30 cellular contexts compared by ENCODE assay signal in genomic region chr3:39278616-39278935, GRCh38. TPM values are rescaled to one million over a fixed set of nuclear protein-coding genes. Genes with fewer than 3 reads are reported as not detected.
DNase-seq lines count a peak whose midpoint lies in the region; ATAC-seq lines count a peak whose summit lies in the region.
"Had no signal": no experiment of that assay in that cellular context is flagged by ENCODE, and none has a peak within 500 bp of the region (broad histone marks: within the 10 kb centered on the region; RNA-seq: fewer than 3 reads in every experiment).

No MANE protein-coding gene starts in this region.

- no peaks in the 10 kb centered on the region for H3K36me3 Mint-ChIP-seq in stimulated activated naive CD8-positive, alpha-beta T cell treated with anti-CD3 and anti-CD28 coated beads, Interleukin-15, Interleukin-2, amounts not matched to agents 100 ng/mL and 50 ng/mL, for 24 hours (ENCODE audit: low read depth)
- peaks cover 21% of the 10 kb centered on the region for H3K36me3 Mint-ChIP-seq in central memory CD8-positive, alpha-beta T cell (ENCODE audit: insufficient read depth)
- H3K36me3 Mint-ChIP-seq: brain, neural progenitor cell had no signal

- H3K9me3 Mint-ChIP-seq in stimulated activated naive CD8-positive, alpha-beta T cell treated with anti-CD3 and anti-CD28 coated beads, Interleukin-15, Interleukin-2, amounts not matched to agents 100 ng/mL and 50 ng/mL, for 24 hours, result no peaks in the 10 kb centered on the region
- H3K9me3 Mint-ChIP-seq in stimulated activated naive CD8-positive, alpha-beta T cell treated with anti-CD3 and anti-CD28 coated beads, Interleukin-15, amount 100 ng/mL, for 72 hours, result no peaks in the 10 kb centered on the region
- no peaks in the 10 kb centered on the region for H3K9me3 Mint-ChIP-seq in central memory CD8-positive, alpha-beta T cell
- H3K9me3 Mint-ChIP-seq: activated CD4-positive, alpha-beta memory T cell treated with anti-CD3 and anti-CD28 coated beads, Interleukin-2, amount 10 ng/mL, durations not matched to agents 7 days and 5 days; neural progenitor cell; T-helper 2 cell treated with Interferon-gamma antibody and Interleukin-4, amounts not matched to agents 5 μg/mL and 100 μg/mL, for 36 hours had no signal

- H3K27me3 Mint-ChIP-seq in stimulated activated naive CD8-positive, alpha-beta T cell treated with anti-CD3 and anti-CD28 coated beads, Interleukin-15, Interleukin-2, amounts not matched to agents 100 ng/mL and 50 ng/mL, for 24 hours, result peaks cover 7% of the 10 kb centered on the region
- H3K27me3 Mint-ChIP-seq in stimulated activated naive CD8-positive, alpha-beta T cell treated with anti-CD3 and anti-CD28 coated beads, Interleukin-15, amount 100 ng/mL, for 72 hours, result peaks cover 20% of the 10 kb centered on the region
- H3K27me3 Mint-ChIP-seq in central memory CD8-positive, alpha-beta T cell, result no peaks in the 10 kb centered on the region

- intact Hi-C loops in Right ventricle myocardium inferior (cut with DNase I), result no loop called here

- peaks cover 14% of the 10 kb centered on the region for H3K4me1 Mint-ChIP-seq in stimulated activated naive CD8-positive, alpha-beta T cell treated with anti-CD3 and anti-CD28 coated beads, Interleukin-15, Interleukin-2, amounts not matched to agents 100 ng/mL and 50 ng/mL, for 24 hours (ENCODE audit: low read depth)
- H3K4me1 Mint-ChIP-seq in stimulated activated naive CD8-positive, alpha-beta T cell treated with anti-CD3 and anti-CD28 coated beads, Interleukin-15, amount 100 ng/mL, for 72 hours, result peaks cover 14% of the 10 kb centered on the region
- H3K4me1 Mint-ChIP-seq in central memory CD8-positive, alpha-beta T cell, result peaks cover 87% of the 10 kb centered on the region
- H3K4me1 Mint-ChIP-seq: brain, neural progenitor cell had no signal

- ATAC-seq in stimulated activated naive CD8-positive, alpha-beta T cell treated with anti-CD3 and anti-CD28 coated beads, Interleukin-15, amount 100 ng/mL, for 72 hours, result no peak
- no peak for ATAC-seq in central memory CD8-positive, alpha-beta T cell (replicated peaks; ENCODE audit: extremely low read depth, poor library complexity, severe bottlenecking)
- no peak for ATAC-seq in Right ventricle myocardium inferior
- no peak for ATAC-seq in GM21360 (IDR thresholded peaks at IDR 0.05; ENCODE audit: unreplicated experiment)
- ATAC-seq: left cardiac atrium, pancreas had no signal

- H3K4me1 ChIP-seq in mononuclear cell (ENCODE audit: insufficient read depth, low read length), result peaks cover 67% of the 10 kb centered on the region
- H3K4me1 ChIP-seq: adrenal gland, neural progenitor cell, pancreas had no signal

- H3K9me3 ChIP-seq in mononuclear cell (ENCODE audit: low read depth, low read length), result no peaks in the 10 kb centered on the region
- H3K9me3 ChIP-seq: adrenal gland, BLaER1, Caco-2, pancreas had no signal

- H3K27ac Mint-ChIP-seq in stimulated activated naive CD8-positive, alpha-beta T cell treated with anti-CD3 and anti-CD28 coated beads, Interleukin-15, Interleukin-2, amounts not matched to agents 100 ng/mL and 50 ng/mL, for 24 hours, result no peak overlapping the region
- H3K27ac Mint-ChIP-seq in stimulated activated naive CD8-positive, alpha-beta T cell treated with anti-CD3 and anti-CD28 coated beads, Interleukin-15, amount 100 ng/mL, for 72 hours, result no peak overlapping the region
- peak overlapping the region; percentile 92 for H3K27ac Mint-ChIP-seq in central memory CD8-positive, alpha-beta T cell (ENCODE audit: low read depth)
- H3K27ac Mint-ChIP-seq: activated CD4-positive, alpha-beta memory T cell treated with anti-CD3 and anti-CD28 coated beads, Interleukin-2, amount 10 ng/mL, durations not matched to agents 7 days and 5 days; brain; neural progenitor cell; T-helper 2 cell treated with Interferon-gamma antibody and Interleukin-4, amounts not matched to agents 5 μg/mL and 100 μg/mL, for 36 hours had no signal

- H3K4me3 ChIP-seq in mononuclear cell (ENCODE audit: low read length), result peak overlapping the region; percentile 45
- H3K4me3 ChIP-seq: adrenal gland, BLaER1, neural progenitor cell, pancreas had no signal

- no peak for DNase-seq in stimulated activated naive CD8-positive, alpha-beta T cell treated with anti-CD3 and anti-CD28 coated beads, Interleukin-15, amount 100 ng/mL, for 72 hours
- no peak for DNase-seq in central memory CD8-positive, alpha-beta T cell (ENCODE audit: low spot score in 2 of 2)
- DNase-seq in NCI-H1436 treated with DMSO at 0.1 percent for 48 hours (lab: John Stamatoyannopoulos, UW) (no peak), Right ventricle myocardium inferior (ENCODE audit: missing footprints) (no peak)
- DNase-seq: activated CD4-positive, alpha-beta memory T cell treated with anti-CD3 and anti-CD28 coated beads, Interleukin-2, amount 10 ng/mL, durations not matched to agents 7 days and 5 days; activated T-cell treated with anti-CD3 and anti-CD28 coated beads, Interleukin-2, amount 50 U/mL, for 1 hour; Caco-2; DMS79; GF-D8; hypothalamus; Kasumi-1; left cardiac atrium; NCI-H1436; NCI-H2107; pancreas; SHP77; stimulated activated naive CD4-positive, alpha-beta T cell had no signal

- no peaks in the 10 kb centered on the region for H3K27me3 ChIP-seq in mononuclear cell (ENCODE audit: insufficient read depth, low read length)
- H3K27me3 ChIP-seq: adrenal gland, BLaER1, neural progenitor cell, pancreas had no signal

- H3K4me3 Mint-ChIP-seq in stimulated activated naive CD8-positive, alpha-beta T cell treated with anti-CD3 and anti-CD28 coated beads, Interleukin-15, Interleukin-2, amounts not matched to agents 100 ng/mL and 50 ng/mL, for 24 hours, result peak overlapping the region; percentile 35
- H3K4me3 Mint-ChIP-seq in stimulated activated naive CD8-positive, alpha-beta T cell treated with anti-CD3 and anti-CD28 coated beads, Interleukin-15, amount 100 ng/mL, for 72 hours, result no peak overlapping the region
- H3K4me3 Mint-ChIP-seq in central memory CD8-positive, alpha-beta T cell, result peak overlapping the region; percentile 95
- H3K4me3 Mint-ChIP-seq: brain; neural progenitor cell; T-helper 2 cell treated with Interferon-gamma antibody and Interleukin-4, amounts not matched to agents 5 μg/mL and 100 μg/mL, for 36 hours had no signal

RNA-seq across cellular contexts. Expression of gene CX3CR1, which starts 1.3 kb away (rescaled TPM):
- total RNA-seq in mononuclear cell, result 5.7 TPM
- 2.1 TPM for total RNA-seq in Right ventricle myocardium inferior
- total RNA-seq: H1, renal cortical epithelial cell had no signal

RNA-seq across cellular contexts. Expression of gene CCR8, which starts 50.9 kb away (rescaled TPM):
- total RNA-seq in mononuclear cell (2.2 TPM), Right ventricle myocardium inferior (not detected)
- total RNA-seq: adrenal gland, Caco-2, cerebellum, H1, left cardiac atrium, pancreas, renal cortical epithelial cell, skeletal muscle tissue, temporal lobe had no signal

Comparison
In these comparisons a context has a peak if more than half of its experiments do, and no peak if none do; other contexts are left out.
1. H3K4me3 Mint-ChIP-seq: peak in stimulated activated naive CD8-positive, alpha-beta T cell treated with anti-CD3 and anti-CD28 coated beads, Interleukin-15, Interleukin-2, amounts not matched to agents 100 ng/mL and 50 ng/mL, for 24 hours (single experiment) and central memory CD8-positive, alpha-beta T cell (single experiment); none in stimulated activated naive CD8-positive, alpha-beta T cell treated with anti-CD3 and anti-CD28 coated beads, Interleukin-15, amount 100 ng/mL, for 72 hours (0 of 2).